In genomic region chr7:47946581-47947354, GRCh38 we compare ENCODE assay signal across 2 cellular contexts.
A peak's percentile ranks its signal among the peaks of the same experiment; 100 is the strongest.
TF ChIP-seq lines count a peak whose summit lies in the region.

No MANE protein-coding gene starts in this region.

TF ChIP-seq in GM12878, 131 proteins besides CTCF, POLR2A, EP300 and RAD21:
- TF ChIP-seq FOXM1 (IDR thresholded peaks at IDR 0.05; ENCODE audit: low read depth, low read length) (peak; percentile 81; the same call in 1 of the 2 replicates), RUNX3 (IDR thresholded peaks at IDR 0.05; ENCODE audit: low read length) (peak; percentile 86; the same call in 1 of the 2 replicates), CREM (IDR thresholded peaks at IDR 0.05; ENCODE audit: low read depth) (peak; percentile 40; the same call in 1 of the 2 replicates), NFIC (IDR thresholded peaks at IDR 0.05; ENCODE audit: low read depth, low read length) (peak; percentile 73; the same call in 1 of the 2 replicates)
- TF ChIP-seq, protein P1, sequence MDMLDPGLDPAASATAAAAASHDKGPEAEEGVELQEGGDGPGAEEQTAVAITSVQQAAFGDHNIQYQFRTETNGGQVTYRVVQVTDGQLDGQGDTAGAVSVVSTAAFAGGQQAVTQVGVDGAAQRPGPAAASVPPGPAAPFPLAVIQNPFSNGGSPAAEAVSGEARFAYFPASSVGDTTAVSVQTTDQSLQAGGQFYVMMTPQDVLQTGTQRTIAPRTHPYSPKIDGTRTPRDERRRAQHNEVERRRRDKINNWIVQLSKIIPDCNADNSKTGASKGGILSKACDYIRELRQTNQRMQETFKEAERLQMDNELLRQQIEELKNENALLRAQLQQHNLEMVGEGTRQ (IDR thresholded peaks at IDR 0.05; ENCODE audit: borderline replicate concordance, low read depth, low read length): no peak
TF ChIP-seq in GM12878: peak in this region for 4.

TF ChIP-seq in HEK293T, 16 proteins besides CTCF, POLR2A, EP300 and RAD21:
- TF ChIP-seq FOXK2 (IDR thresholded peaks at IDR 0.05) (no peak), CTBP1 (IDR thresholded peaks at IDR 0.05; ENCODE audit: borderline replicate concordance) (no peak), L3MBTL2 (conservative IDR thresholded peaks at IDR 0.05) (no peak), SUZ12 (IDR thresholded peaks at IDR 0.05) (no peak), FOXM1 (IDR thresholded peaks at IDR 0.05; ENCODE audit: borderline replicate concordance) (no peak)
TF ChIP-seq in HEK293T: peak in this region for 0.
